In genomic region chr19:11265785-11266236, GRCh38 we compare ENCODE assay signal across 1 cellular context.
TF ChIP-seq lines count a peak whose summit lies in the region.

No MANE protein-coding gene starts in this region.

TF ChIP-seq in HepG2, 621 proteins besides CTCF, POLR2A, EP300 and RAD21 (continued from another document and continues in another):
- TF ChIP-seq PCBP1 (IDR thresholded peaks at IDR 0.05; ENCODE audit: borderline replicate concordance, low read depth, low read length) (0 out of 2 replicates have a peak, but pooled peaks have one; percentile 87), ZNF7 (CRISPR knock-in tag; IDR thresholded peaks at IDR 0.05) (no peak), ZSCAN12 (CRISPR knock-in tag; IDR thresholded peaks at IDR 0.05) (no peak), THYN1 (CRISPR knock-in tag; IDR thresholded peaks at IDR 0.05; ENCODE audit: borderline replicate concordance, low read depth) (0 out of 2 replicates have a peak, but pooled peaks have one; percentile 25), ZNF710 (CRISPR knock-in tag; IDR thresholded peaks at IDR 0.05; ENCODE audit: borderline replicate concordance) (peak; percentile 92), ZNF180 (CRISPR knock-in tag; IDR thresholded peaks at IDR 0.05; ENCODE audit: borderline replicate concordance, low read depth) (no peak), ELF1 (CRISPR knock-in tag; IDR thresholded peaks at IDR 0.05) (peak; percentile 62), ZNF614 (CRISPR knock-in tag; IDR thresholded peaks at IDR 0.05; ENCODE audit: borderline replicate concordance) (peak; percentile 97), EED (CRISPR knock-in tag; IDR thresholded peaks at IDR 0.05) (peak; percentile 73; the same call in 1 of the 2 replicates), ZNF644 (CRISPR knock-in tag; IDR thresholded peaks at IDR 0.05; ENCODE audit: low read depth) (peak; percentile 84), SRSF4 (IDR thresholded peaks at IDR 0.05; ENCODE audit: low read depth, low read length, poor library complexity, severe bottlenecking) (no peak), ZNF562 (CRISPR knock-in tag; IDR thresholded peaks at IDR 0.05; ENCODE audit: borderline replicate concordance) (no peak), SPEN (CRISPR knock-in tag; IDR thresholded peaks at IDR 0.05; ENCODE audit: low read depth) (peak; percentile 94), SCMH1 (CRISPR knock-in tag; IDR thresholded peaks at IDR 0.05; ENCODE audit: borderline replicate concordance) (no peak), ETV6 (CRISPR knock-in tag; conservative IDR thresholded peaks at IDR 0.05) (no peak), REPIN1 (CRISPR knock-in tag; IDR thresholded peaks at IDR 0.05; ENCODE audit: borderline replicate concordance, low read depth) (peak; percentile 98), ZNF792 (CRISPR knock-in tag; IDR thresholded peaks at IDR 0.05) (peak; percentile 96), ATF7-NPFF (CRISPR knock-in tag; IDR thresholded peaks at IDR 0.05; ENCODE audit: low read depth) (peak; percentile 71; the same call in 1 of the 2 replicates), ZFP82 (CRISPR knock-in tag; IDR thresholded peaks at IDR 0.05; ENCODE audit: borderline replicate concordance) (peak; percentile 74; the same call in 1 of the 2 replicates), SAFB2 (CRISPR knock-in tag; IDR thresholded peaks at IDR 0.05; ENCODE audit: borderline replicate concordance, low read depth) (peak; percentile 76; the same call in 1 of the 2 replicates), ZNF451 (CRISPR knock-in tag; IDR thresholded peaks at IDR 0.05) (peak; percentile 89; the same call in 1 of the 2 replicates), E2F2 (CRISPR knock-in tag; IDR thresholded peaks at IDR 0.05; ENCODE audit: borderline replicate concordance) (peak; percentile 55; the same call in 1 of the 2 replicates), NFKB2 (CRISPR knock-in tag; IDR thresholded peaks at IDR 0.05; ENCODE audit: borderline replicate concordance) (peak; percentile 99), MAFF (IDR thresholded peaks at IDR 0.05; ENCODE audit: low read depth, low read length) (peak; percentile 61; the same call in 1 of the 2 replicates), MTA3 (CRISPR knock-in tag; IDR thresholded peaks at IDR 0.05) (no peak), ARID2 (CRISPR knock-in tag; IDR thresholded peaks at IDR 0.05; ENCODE audit: borderline replicate concordance) (peak; percentile 74; the same call in 1 of the 2 replicates), ZSCAN29 (CRISPR knock-in tag; conservative IDR thresholded peaks at IDR 0.05) (peak; percentile 82; the same call in 1 of the 2 replicates), SNRNP70 (IDR thresholded peaks at IDR 0.05; ENCODE audit: low read depth, low read length) (no peak)
- TF ChIP-seq, protein P1, sequence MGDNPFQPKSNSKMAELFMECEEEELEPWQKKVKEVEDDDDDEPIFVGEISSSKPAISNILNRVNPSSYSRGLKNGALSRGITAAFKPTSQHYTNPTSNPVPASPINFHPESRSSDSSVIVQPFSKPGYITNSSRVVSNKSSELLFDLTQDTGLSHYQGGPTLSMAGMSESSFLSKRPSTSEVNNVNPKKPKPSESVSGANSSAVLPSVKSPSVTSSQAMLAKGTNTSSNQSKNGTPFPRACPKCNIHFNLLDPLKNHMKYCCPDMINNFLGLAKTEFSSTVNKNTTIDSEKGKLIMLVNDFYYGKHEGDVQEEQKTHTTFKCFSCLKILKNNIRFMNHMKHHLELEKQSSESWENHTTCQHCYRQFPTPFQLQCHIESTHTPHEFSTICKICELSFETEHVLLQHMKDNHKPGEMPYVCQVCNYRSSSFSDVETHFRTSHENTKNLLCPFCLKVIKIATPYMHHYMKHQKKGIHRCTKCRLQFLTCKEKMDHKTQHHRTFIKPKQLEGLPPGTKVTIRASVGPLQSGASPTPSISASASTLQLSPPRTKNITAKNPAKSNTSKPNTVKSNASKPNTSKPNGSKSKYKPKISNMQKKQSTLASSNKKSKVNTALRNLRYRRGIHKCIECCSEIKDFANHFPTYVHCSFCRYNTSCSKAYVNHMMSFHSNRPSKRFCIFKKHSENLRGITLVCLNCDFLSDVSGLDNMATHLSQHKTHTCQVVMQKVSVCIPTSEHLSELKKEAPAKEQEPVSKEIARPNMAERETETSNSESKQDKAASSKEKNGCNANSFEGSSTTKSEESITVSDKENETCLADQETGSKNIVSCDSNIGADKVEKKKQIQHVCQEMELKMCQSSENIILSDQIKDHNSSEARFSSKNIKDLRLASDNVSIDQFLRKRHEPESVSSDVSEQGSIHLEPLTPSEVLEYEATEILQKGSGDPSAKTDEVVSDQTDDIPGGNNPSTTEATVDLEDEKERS (CRISPR knock-in tag; IDR thresholded peaks at IDR 0.05) = peak; percentile 81; the same call in 1 of the 2 replicates
- TF ChIP-seq, protein P2, sequence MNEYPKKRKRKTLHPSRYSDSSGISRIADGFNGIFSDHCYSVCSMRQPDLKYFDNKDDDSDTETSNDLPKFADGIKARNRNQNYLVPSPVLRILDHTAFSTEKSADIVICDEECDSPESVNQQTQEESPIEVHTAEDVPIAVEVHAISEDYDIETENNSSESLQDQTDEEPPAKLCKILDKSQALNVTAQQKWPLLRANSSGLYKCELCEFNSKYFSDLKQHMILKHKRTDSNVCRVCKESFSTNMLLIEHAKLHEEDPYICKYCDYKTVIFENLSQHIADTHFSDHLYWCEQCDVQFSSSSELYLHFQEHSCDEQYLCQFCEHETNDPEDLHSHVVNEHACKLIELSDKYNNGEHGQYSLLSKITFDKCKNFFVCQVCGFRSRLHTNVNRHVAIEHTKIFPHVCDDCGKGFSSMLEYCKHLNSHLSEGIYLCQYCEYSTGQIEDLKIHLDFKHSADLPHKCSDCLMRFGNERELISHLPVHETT (CRISPR knock-in tag; conservative IDR thresholded peaks at IDR 0.05) = 0 out of 2 replicates have a peak, but pooled peaks have one; percentile 46
- TF ChIP-seq, protein P3, sequence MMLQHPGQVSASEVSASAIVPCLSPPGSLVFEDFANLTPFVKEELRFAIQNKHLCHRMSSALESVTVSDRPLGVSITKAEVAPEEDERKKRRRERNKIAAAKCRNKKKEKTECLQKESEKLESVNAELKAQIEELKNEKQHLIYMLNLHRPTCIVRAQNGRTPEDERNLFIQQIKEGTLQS (CRISPR knock-in tag; IDR thresholded peaks at IDR 0.05) = peak; percentile 89
- TF ChIP-seq, protein P4, sequence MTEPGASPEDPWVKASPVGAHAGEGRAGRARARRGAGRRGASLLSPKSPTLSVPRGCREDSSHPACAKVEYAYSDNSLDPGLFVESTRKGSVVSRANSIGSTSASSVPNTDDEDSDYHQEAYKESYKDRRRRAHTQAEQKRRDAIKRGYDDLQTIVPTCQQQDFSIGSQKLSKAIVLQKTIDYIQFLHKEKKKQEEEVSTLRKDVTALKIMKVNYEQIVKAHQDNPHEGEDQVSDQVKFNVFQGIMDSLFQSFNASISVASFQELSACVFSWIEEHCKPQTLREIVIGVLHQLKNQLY (CRISPR knock-in tag; IDR thresholded peaks at IDR 0.05) = peak; percentile 99
- TF ChIP-seq, protein P5, sequence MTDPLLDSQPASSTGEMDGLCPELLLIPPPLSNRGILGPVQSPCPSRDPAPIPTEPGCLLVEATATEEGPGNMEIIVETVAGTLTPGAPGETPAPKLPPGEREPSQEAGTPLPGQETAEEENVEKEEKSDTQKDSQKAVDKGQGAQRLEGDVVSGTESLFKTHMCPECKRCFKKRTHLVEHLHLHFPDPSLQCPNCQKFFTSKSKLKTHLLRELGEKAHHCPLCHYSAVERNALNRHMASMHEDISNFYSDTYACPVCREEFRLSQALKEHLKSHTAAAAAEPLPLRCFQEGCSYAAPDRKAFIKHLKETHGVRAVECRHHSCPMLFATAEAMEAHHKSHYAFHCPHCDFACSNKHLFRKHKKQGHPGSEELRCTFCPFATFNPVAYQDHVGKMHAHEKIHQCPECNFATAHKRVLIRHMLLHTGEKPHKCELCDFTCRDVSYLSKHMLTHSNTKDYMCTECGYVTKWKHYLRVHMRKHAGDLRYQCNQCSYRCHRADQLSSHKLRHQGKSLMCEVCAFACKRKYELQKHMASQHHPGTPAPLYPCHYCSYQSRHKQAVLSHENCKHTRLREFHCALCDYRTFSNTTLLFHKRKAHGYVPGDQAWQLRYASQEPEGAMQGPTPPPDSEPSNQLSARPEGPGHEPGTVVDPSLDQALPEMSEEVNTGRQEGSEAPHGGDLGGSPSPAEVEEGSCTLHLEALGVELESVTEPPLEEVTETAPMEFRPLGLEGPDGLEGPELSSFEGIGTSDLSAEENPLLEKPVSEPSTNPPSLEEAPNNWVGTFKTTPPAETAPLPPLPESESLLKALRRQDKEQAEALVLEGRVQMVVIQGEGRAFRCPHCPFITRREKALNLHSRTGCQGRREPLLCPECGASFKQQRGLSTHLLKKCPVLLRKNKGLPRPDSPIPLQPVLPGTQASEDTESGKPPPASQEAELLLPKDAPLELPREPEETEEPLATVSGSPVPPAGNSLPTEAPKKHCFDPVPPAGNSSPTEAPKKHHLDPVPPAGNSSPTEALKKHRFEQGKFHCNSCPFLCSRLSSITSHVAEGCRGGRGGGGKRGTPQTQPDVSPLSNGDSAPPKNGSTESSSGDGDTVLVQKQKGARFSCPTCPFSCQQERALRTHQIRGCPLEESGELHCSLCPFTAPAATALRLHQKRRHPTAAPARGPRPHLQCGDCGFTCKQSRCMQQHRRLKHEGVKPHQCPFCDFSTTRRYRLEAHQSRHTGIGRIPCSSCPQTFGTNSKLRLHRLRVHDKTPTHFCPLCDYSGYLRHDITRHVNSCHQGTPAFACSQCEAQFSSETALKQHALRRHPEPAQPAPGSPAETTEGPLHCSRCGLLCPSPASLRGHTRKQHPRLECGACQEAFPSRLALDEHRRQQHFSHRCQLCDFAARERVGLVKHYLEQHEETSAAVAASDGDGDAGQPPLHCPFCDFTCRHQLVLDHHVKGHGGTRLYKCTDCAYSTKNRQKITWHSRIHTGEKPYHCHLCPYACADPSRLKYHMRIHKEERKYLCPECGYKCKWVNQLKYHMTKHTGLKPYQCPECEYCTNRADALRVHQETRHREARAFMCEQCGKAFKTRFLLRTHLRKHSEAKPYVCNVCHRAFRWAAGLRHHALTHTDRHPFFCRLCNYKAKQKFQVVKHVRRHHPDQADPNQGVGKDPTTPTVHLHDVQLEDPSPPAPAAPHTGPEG (CRISPR knock-in tag; IDR thresholded peaks at IDR 0.05) = peak; percentile 87
- TF ChIP-seq, protein P6, sequence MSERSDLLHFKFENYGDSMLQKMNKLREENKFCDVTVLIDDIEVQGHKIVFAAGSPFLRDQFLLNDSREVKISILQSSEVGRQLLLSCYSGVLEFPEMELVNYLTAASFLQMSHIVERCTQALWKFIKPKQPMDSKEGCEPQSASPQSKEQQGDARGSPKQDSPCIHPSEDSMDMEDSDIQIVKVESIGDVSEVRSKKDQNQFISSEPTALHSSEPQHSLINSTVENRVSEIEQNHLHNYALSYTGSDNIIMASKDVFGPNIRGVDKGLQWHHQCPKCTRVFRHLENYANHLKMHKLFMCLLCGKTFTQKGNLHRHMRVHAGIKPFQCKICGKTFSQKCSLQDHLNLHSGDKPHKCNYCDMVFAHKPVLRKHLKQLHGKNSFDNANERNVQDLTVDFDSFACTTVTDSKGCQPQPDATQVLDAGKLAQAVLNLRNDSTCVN (CRISPR knock-in tag; IDR thresholded peaks at IDR 0.05; ENCODE audit: borderline replicate concordance) = peak; percentile 72; the same call in 1 of the 2 replicates
